In the genomic region with DNA sequence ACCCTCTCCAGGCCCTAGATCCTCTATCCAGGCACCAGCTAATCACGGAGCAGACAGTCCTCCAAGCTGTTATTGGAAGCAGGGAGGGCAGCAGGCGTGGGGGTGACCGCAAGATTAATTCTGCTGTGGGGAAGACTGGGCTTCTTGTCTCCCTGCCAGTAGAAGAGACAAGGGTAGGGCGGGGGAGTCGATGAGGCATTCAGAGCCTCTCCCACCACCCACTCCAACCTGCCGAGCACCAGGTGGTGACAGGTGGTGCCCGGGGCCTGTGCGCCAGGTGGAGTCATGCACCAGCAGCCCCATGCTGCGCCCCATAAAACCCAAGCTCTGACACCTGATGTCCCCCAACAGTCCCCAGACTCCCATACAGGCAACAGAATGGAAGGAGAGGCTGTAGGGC, we compare ENCODE assay signal across 28 cellular contexts.
DNase-seq lines count a peak whose midpoint lies in the region; ATAC-seq and TF ChIP-seq lines count a peak whose summit lies in the region.
"Had no signal": no experiment of that assay in that cellular context is flagged by ENCODE, and none has a peak within 500 bp of the region (broad histone marks: within the 10 kb centered on the region; RNA-seq: fewer than 3 reads in every experiment).

No MANE protein-coding gene starts in this region.

- H4K20me1 ChIP-seq in neural progenitor cell (ENCODE audit: low read depth), result no peaks in the 10 kb centered on the region

- no peaks in the 10 kb centered on the region for H3K79me2 ChIP-seq in neural progenitor cell (ENCODE audit: low read depth)

- H3K4me3 Mint-ChIP-seq in neural progenitor cell, result no peak overlapping the region
- H3K4me3 Mint-ChIP-seq in activated T-cell treated with anti-CD3 and anti-CD28 coated beads, Interleukin-2, amount 50 U/mL, for 24 hours, result no peak overlapping the region
- H3K4me3 Mint-ChIP-seq: CD14-positive monocyte, H9 had no signal

- H3K4me1 Mint-ChIP-seq in neural progenitor cell, result peaks cover 71% of the 10 kb centered on the region
- no peaks in the 10 kb centered on the region for H3K4me1 Mint-ChIP-seq in activated T-cell treated with anti-CD3 and anti-CD28 coated beads, Interleukin-2, amount 50 U/mL, for 24 hours (ENCODE audit: low read depth)

- peaks cover 59% of the 10 kb centered on the region for H3K4me1 ChIP-seq in neural progenitor cell
- H3K4me1 ChIP-seq: pancreas had no signal

- DNase-seq in NCI-H1092 treated with DMSO at 0.1 percent for 48 hours (lab: John Stamatoyannopoulos, UW) (peak; percentile 22), NCI-H1092 (lab: John Stamatoyannopoulos, UW) (no peak), NCI-H187 treated with DMSO at 0.1 percent for 48 hours (lab: John Stamatoyannopoulos, UW) (peak; percentile 83), NCI-H510A treated with DMSO at 0.1 percent for 48 hours (lab: John Stamatoyannopoulos, UW) (peak; percentile 84), neural progenitor cell (ENCODE audit: low spot score) (no peak)
- no peak for DNase-seq in activated T-cell treated with anti-CD3 and anti-CD28 coated beads, Interleukin-2, amount 50 U/mL, for 24 hours
- DNase-seq: activated CD4-positive, alpha-beta T cell treated with anti-CD3 and anti-CD28 coated beads for 4 hours; amygdala; Calu3; foreskin melanocyte; H9; heart left ventricle; islet precursor cell; left ventricle myocardium inferior; mesenchymal stem cell; MM.1S; NCI-H1930; NCI-H446 treated with DMSO at 0.1 percent for 48 hours; pancreas; stimulated activated naive CD4-positive, alpha-beta T cell; SW 1271 had no signal

- peaks cover 53% of the 10 kb centered on the region for H3F3A ChIP-seq in neural progenitor cell (ENCODE audit: low read depth)

- H3K36me3 Mint-ChIP-seq in neural progenitor cell, result no peaks in the 10 kb centered on the region
- H3K36me3 Mint-ChIP-seq in activated T-cell treated with anti-CD3 and anti-CD28 coated beads, Interleukin-2, amount 50 U/mL, for 24 hours (ENCODE audit: low read depth), result no peaks in the 10 kb centered on the region
- H3K36me3 Mint-ChIP-seq: activated naive CD4-positive, alpha-beta T cell treated with anti-CD3 and anti-CD28 coated beads, Interleukin-2, amount 50 U/mL, for 72 hours; CD14-positive monocyte had no signal

- no peaks in the 10 kb centered on the region for H3K27me3 ChIP-seq in neural progenitor cell
- H3K27me3 ChIP-seq: pancreas had no signal

- H3K9ac ChIP-seq in neural progenitor cell, result no peak overlapping the region
- H3K9ac ChIP-seq: KMS-11 had no signal

- no peak overlapping the region for H3K4me2 ChIP-seq in neural progenitor cell
- H3K4me2 ChIP-seq: KMS-11 had no signal

- H3K9me3 ChIP-seq in neural progenitor cell (ENCODE audit: low read depth), result no peaks in the 10 kb centered on the region
- H3K9me3 ChIP-seq: heart left ventricle, left ventricle myocardium inferior, pancreas had no signal

- peaks cover 8% of the 10 kb centered on the region for H3K27me3 Mint-ChIP-seq in neural progenitor cell (ENCODE audit: insufficient read depth, low read depth)
- H3K27me3 Mint-ChIP-seq in activated T-cell treated with anti-CD3 and anti-CD28 coated beads, Interleukin-2, amount 50 U/mL, for 24 hours, result peaks cover 4% of the 10 kb centered on the region

- H3K4me3 ChIP-seq in neural progenitor cell, result no peak overlapping the region
- H3K4me3 ChIP-seq: heart left ventricle, left ventricle myocardium inferior, pancreas, skin epidermis had no signal

- no peaks in the 10 kb centered on the region for H3K9me3 Mint-ChIP-seq in neural progenitor cell
- H3K9me3 Mint-ChIP-seq in activated T-cell treated with anti-CD3 and anti-CD28 coated beads, Interleukin-2, amount 50 U/mL, for 24 hours, result no peaks in the 10 kb centered on the region
- H3K9me3 Mint-ChIP-seq: activated naive CD4-positive, alpha-beta T cell treated with anti-CD3 and anti-CD28 coated beads, Interleukin-2, amount 50 U/mL, for 72 hours; H9 had no signal

- H3K36me3 ChIP-seq in neural progenitor cell, result no peaks in the 10 kb centered on the region
- H3K36me3 ChIP-seq: heart left ventricle, left ventricle myocardium inferior, pancreas had no signal

- no peak for TF ChIP-seq CTCF in neural progenitor cell (IDR thresholded peaks at IDR 0.05)

- H2AFZ ChIP-seq in neural progenitor cell (replicated peaks), result no peak overlapping the region

- no peak for ATAC-seq in HG02678 (IDR thresholded peaks at IDR 0.05; ENCODE audit: unreplicated experiment)
- no peak for ATAC-seq in HG03354 (IDR thresholded peaks at IDR 0.05; ENCODE audit: poor library complexity, severe bottlenecking, unreplicated experiment)
- ATAC-seq: activated naive CD4-positive, alpha-beta T cell treated with anti-CD3 and anti-CD28 coated beads, Interleukin-2, amount 50 U/mL, for 72 hours; heart left ventricle; pancreas had no signal

- H3K27ac Mint-ChIP-seq in neural progenitor cell, result peak overlapping the region; percentile 90
- H3K27ac Mint-ChIP-seq in activated T-cell treated with anti-CD3 and anti-CD28 coated beads, Interleukin-2, amount 50 U/mL, for 24 hours, result no peak overlapping the region
- H3K27ac Mint-ChIP-seq: activated naive CD4-positive, alpha-beta T cell treated with anti-CD3 and anti-CD28 coated beads, Interleukin-2, amount 50 U/mL, for 72 hours; H9 had no signal

- no peak overlapping the region for H3K27ac ChIP-seq in neural progenitor cell
- H3K27ac ChIP-seq: heart left ventricle, KMS-11, left ventricle myocardium inferior, pancreas, skin epidermis, VCaP had no signal

Comparison
In these comparisons a context has a peak if more than half of its experiments do, and no peak if none do; other contexts are left out.
1. DNase-seq: peak in NCI-H1092 treated with DMSO at 0.1 percent for 48 hours (single experiment), NCI-H187 treated with DMSO at 0.1 percent for 48 hours (single experiment) and NCI-H510A treated with DMSO at 0.1 percent for 48 hours (single experiment); none in NCI-H1092 (single experiment), neural progenitor cell (single experiment) and activated T-cell treated with anti-CD3 and anti-CD28 coated beads, Interleukin-2, amount 50 U/mL, for 24 hours (single experiment).